Comparison of ENCODE assay signal across 8 cellular contexts in genomic region chr10:50325449-50326188, GRCh38.
DNase-seq lines count a peak whose midpoint lies in the region; ATAC-seq and TF ChIP-seq lines count a peak whose summit lies in the region.

No MANE protein-coding gene starts in this region.

- POLR2A ChIA-PET in A673 (lab: Charles Lee; ENCODE audit: low non-redundant PET) = no interaction called here

- H3K4me1 ChIP-seq in A673 (ENCODE audit: insufficient read depth, low read length, poor library complexity, severe bottlenecking) = peaks cover 57% of the 10 kb centered on the region
- H3K4me1 ChIP-seq in right atrium auricular region = peaks cover 0 to 56% of the 10 kb centered on the region in 2 donors
- H3K4me1 ChIP-seq in stomach = peaks cover 3 to 49% (median 26%) of the 10 kb centered on the region in 4 donors

- TF ChIP-seq POLR2A in stomach (IDR thresholded peaks at IDR 0.05) = no peak

- no TSS peak for BruUV-seq in A673 (replicated peaks; lab: Mats Ljungman, UMichigan)

- WGBS in stomach, 5 donors = 46 to 54% (median 50%) methylated on average over 6 of the region's 6 CpGs

- intact Hi-C loops in A673 (cut with micrococcal nuclease; ENCODE audit: unreplicated experiment) (no loop called here), stomach (cut with DNase I; ENCODE audit: low total_unique reads) (no loop called here)

- CTCF ChIA-PET in A673 (lab: Charles Lee) = no interaction called here

- ATAC-seq in GM18870 (IDR thresholded peaks at IDR 0.05; ENCODE audit: unreplicated experiment) (peak; percentile 59), HG03378 (IDR thresholded peaks at IDR 0.05; ENCODE audit: unreplicated experiment) (peak; percentile 93)

- H3K27ac ChIP-seq in A673 (ENCODE audit: low read depth, low read length, poor library complexity, severe bottlenecking) (no peak overlapping the region), VCaP (peak overlapping the region; percentile 61), right atrium auricular region (peak overlapping the region; percentile 71 to 89), stomach (peak overlapping the region in 4 of 5 donors; percentile 25 to 75 (median 60)), substantia nigra (ENCODE audit: low read depth, low read length, poor library complexity, severe bottlenecking) (no peak overlapping the region)

- no peaks in the 10 kb centered on the region for H3K27me3 ChIP-seq in A673 (replicated peaks; ENCODE audit: insufficient read depth, low read depth, low read length, poor library complexity)
- no peaks in the 10 kb centered on the region for H3K27me3 ChIP-seq in right atrium auricular region
- H3K27me3 ChIP-seq in stomach = no peaks in the 10 kb centered on the region

- TF ChIP-seq CTCF in A673 (conservative IDR thresholded peaks at IDR 0.05; ENCODE audit: low read depth, low read length) = no peak
- TF ChIP-seq CTCF in VCaP (conservative IDR thresholded peaks at IDR 0.05) = no peak
- no peak for TF ChIP-seq CTCF in right atrium auricular region (IDR thresholded peaks at IDR 0.05)
- no peak for TF ChIP-seq CTCF in stomach (IDR thresholded peaks at IDR 0.05)

- H3K4me3 ChIP-seq in A673 (ENCODE audit: low read depth, low read length, poor library complexity, severe bottlenecking) (no peak overlapping the region), right atrium auricular region (peak overlapping the region; percentile 29 to 43), stomach (no peak overlapping the region)

- no peak for TF ChIP-seq EP300 in stomach (IDR thresholded peaks at IDR 0.05)

- H3K36me3 ChIP-seq in A673 (ENCODE audit: insufficient read depth, low read length, poor library complexity, severe bottlenecking) = no peaks in the 10 kb centered on the region
- no peaks in the 10 kb centered on the region for H3K36me3 ChIP-seq in right atrium auricular region
- H3K36me3 ChIP-seq in stomach = no peaks in the 10 kb centered on the region

- DNase-seq in A673 (ENCODE audit: low spot score) = peak; percentile 13
- peak; percentile 86 for DNase-seq in right atrium auricular region (ENCODE audit: low spot score)
- DNase-seq in stomach = peak; percentile 52
- DNase-seq in substantia nigra (lab: John Stamatoyannopoulos, UW) = no peak
- no peak for DNase-seq in 8988T

- no peaks in the 10 kb centered on the region for H3K9me3 ChIP-seq in A673 (ENCODE audit: low read depth, low read length, poor library complexity, severe bottlenecking)
- H3K9me3 ChIP-seq in right atrium auricular region = no peaks in the 10 kb centered on the region
- H3K9me3 ChIP-seq in stomach = no peaks in the 10 kb centered on the region

Comparison
In these comparisons a context has a peak if more than half of its experiments do, and no peak if none do; other contexts are left out.
1. DNase-seq: peak in A673 (single experiment), right atrium auricular region (single experiment) and stomach (single experiment); none in substantia nigra (0 of 49) and 8988T (single experiment).
2. H3K27ac ChIP-seq: peak in VCaP (single experiment), right atrium auricular region (2 of 2) and stomach (4 of 5); none in A673 (single experiment) and substantia nigra (single experiment).
3. H3K4me3 ChIP-seq: peak in right atrium auricular region (2 of 2); none in A673 (single experiment) and stomach (0 of 4).